Comparison of ENCODE assay signal across 18 cellular contexts in genomic region chr1:71304125-71304524, GRCh38.
DNase-seq lines count a peak whose midpoint lies in the region; ATAC-seq, FAIRE-seq and TF ChIP-seq lines count a peak whose summit lies in the region.
"Had no signal": no experiment of that assay in that cellular context is flagged by ENCODE, and none has a peak within 500 bp of the region (broad histone marks: within the 10 kb centered on the region; RNA-seq: fewer than 3 reads in every experiment).

No MANE protein-coding gene starts in this region.

- TF ChIP-seq EP300 in upper lobe of left lung (IDR thresholded peaks at IDR 0.05) = no peak

- H3K4me3 ChIP-seq in endothelial cell of umbilical vein (replicated peaks in 1 of 3; ENCODE audit: insufficient read depth in 1 of 3, low read depth in 1 of 3, low read length in 3 of 3) (no peak overlapping the region), upper lobe of left lung (no peak overlapping the region), esophagus squamous epithelium (no peak overlapping the region)
- H3K4me3 ChIP-seq: A549, GM23248, SJCRH30 had no signal

- no peaks in the 10 kb centered on the region for H4K20me1 ChIP-seq in endothelial cell of umbilical vein (replicated peaks; ENCODE audit: control insufficient read depth, extremely low read depth, insufficient read depth, low read length)

- intact Hi-C loops in endothelial cell of umbilical vein (cut with micrococcal nuclease) (loop anchor here (5.0 kb wide), 1 partner anchor 63 kb away; no protein-coding TSS in a partner anchor), esophagus squamous epithelium (cut with DNase I) (no loop called here)

- H3K27ac ChIP-seq in endothelial cell of umbilical vein (ENCODE audit: insufficient read depth, low read depth, low read length) = peak overlapping the region; percentile 38
- H3K27ac ChIP-seq in upper lobe of left lung = peak overlapping the region in 3 of 4 donors; percentile 13 to 56 (median 24)
- peak overlapping the region in 1 of 4 donors; percentile 36 for H3K27ac ChIP-seq in esophagus squamous epithelium
- H3K27ac ChIP-seq: A549, GM23248, SJCRH30 had no signal

- dilution Hi-C loops in endothelial cell of umbilical vein (cut with MboI; ENCODE audit: extremely low pct_ligation_motif_present, low sequenced_read_pairs) = no loop called here

- no peaks in the 10 kb centered on the region for H3K36me3 Mint-ChIP-seq in activated CD8-positive, alpha-beta T cell treated with anti-CD3 and anti-CD28 coated beads, Interleukin-2, amount 10 ng/mL, durations not matched to agents 7 days and 5 days (ENCODE audit: low read depth)
- H3K36me3 Mint-ChIP-seq: CD8-positive, alpha-beta T cell had no signal

- H3K9me3 ChIP-seq in endothelial cell of umbilical vein (replicated peaks; ENCODE audit: control insufficient read depth, insufficient read depth, low read length) (no peaks in the 10 kb centered on the region), upper lobe of left lung (no peaks in the 10 kb centered on the region), esophagus squamous epithelium (no peaks in the 10 kb centered on the region)
- H3K9me3 ChIP-seq: A549, SJCRH30 had no signal

- no peak overlapping the region for H2AFZ ChIP-seq in endothelial cell of umbilical vein (ENCODE audit: low read depth, low read length)
- H2AFZ ChIP-seq: GM23248 had no signal

- peak in 1 of 2 donors; percentile 24 for ATAC-seq in upper lobe of left lung (ENCODE audit: low FRiP score in 2 of 2)
- ATAC-seq in activated CD8-positive, alpha-beta T cell treated with anti-CD3 and anti-CD28 coated beads, Interleukin-2, amount 10 ng/mL, durations not matched to agents 7 days and 5 days = no peak
- ATAC-seq: A549; CD8-positive, alpha-beta T cell had no signal

- no peaks in the 10 kb centered on the region for H3K27me3 Mint-ChIP-seq in activated CD8-positive, alpha-beta T cell treated with anti-CD3 and anti-CD28 coated beads, Interleukin-2, amount 10 ng/mL, durations not matched to agents 7 days and 5 days (ENCODE audit: low read depth)

- no peaks in the 10 kb centered on the region for H3K9me1 ChIP-seq in endothelial cell of umbilical vein (replicated peaks; ENCODE audit: control insufficient read depth, extremely low read depth, insufficient read depth, low read length)

- H3K4me1 Mint-ChIP-seq in activated CD8-positive, alpha-beta T cell treated with anti-CD3 and anti-CD28 coated beads, Interleukin-2, amount 10 ng/mL, durations not matched to agents 7 days and 5 days (ENCODE audit: low read depth) = no peaks in the 10 kb centered on the region

- H3K9me3 Mint-ChIP-seq in activated CD8-positive, alpha-beta T cell treated with anti-CD3 and anti-CD28 coated beads, Interleukin-2, amount 10 ng/mL, durations not matched to agents 7 days and 5 days (ENCODE audit: insufficient read depth) = no peaks in the 10 kb centered on the region
- H3K9me3 Mint-ChIP-seq: CD8-positive, alpha-beta T cell had no signal

- POLR2A ChIA-PET in endothelial cell of umbilical vein (lab: Charles Lee) = no interaction called here
- POLR2A ChIA-PET in activated CD8-positive, alpha-beta T cell treated with anti-CD3 and anti-CD28 coated beads, Interleukin-2, amount 10 ng/mL, durations not matched to agents 7 days and 5 days (lab: Charles Lee) = no interaction called here
- POLR2A ChIA-PET in HEK293T (lab: Yijun Ruan, JAX) = no interaction called here

- H3K79me2 ChIP-seq in endothelial cell of umbilical vein (ENCODE audit: control insufficient read depth, insufficient read depth, low read length) = no peaks in the 10 kb centered on the region

- FAIRE-seq in endothelial cell of umbilical vein (lab: Jason Lieb, UNC) = no peak
- FAIRE-seq: A549, D721Med, HTR-8/SVneo had no signal

- BruUV-seq in endothelial cell of umbilical vein (replicated peaks; lab: Mats Ljungman, UMichigan) = no TSS peak

- DNase-seq in SKM-1 (lab: John Stamatoyannopoulos, UW; ENCODE audit: unreplicated experiment) (peak; percentile 11), SKM-1 treated with dmso at 0.1 percent for 144 hours (lab: John Stamatoyannopoulos, UW; ENCODE audit: unreplicated experiment) (no peak), NOMO-1 treated with dmso at 0.1 percent for 144 hours (lab: John Stamatoyannopoulos, UW; ENCODE audit: unreplicated experiment) (peak; percentile 51), endothelial cell of umbilical vein (ENCODE audit: low read depth, low spot score) (no peak), upper lobe of left lung (no peak), esophagus squamous epithelium (lab: John Stamatoyannopoulos, UW) (no peak), HEK293T (ENCODE audit: extremely low spot score) (no peak)
- no peak for DNase-seq in activated CD8-positive, alpha-beta T cell treated with anti-CD3 and anti-CD28 coated beads, Interleukin-2, amount 10 ng/mL, durations not matched to agents 7 days and 5 days
- DNase-seq: CD8-positive, alpha-beta T cell; DND-41; NCI-H1092 treated with DMSO at 0.1 percent for 48 hours; NCI-H1694 treated with DMSO at 0.1 percent for 48 hours; NCI-H345; SJCRH30 had no signal

- WGBS in upper lobe of left lung, 2 donors = 27 to 37% methylated on average over 3 of the region's 3 CpGs
- WGBS in esophagus squamous epithelium, 2 donors = 26 to 41% methylated on average over 3 of the region's 3 CpGs

- TF ChIP-seq CTCF in endothelial cell of umbilical vein (IDR thresholded peaks at IDR 0.05; ENCODE audit: extremely low read depth in 1 of 2, insufficient read depth in 1 of 2, low read depth in 1 of 2, low read length in 2 of 2) (no peak), upper lobe of left lung (IDR thresholded peaks at IDR 0.05) (no peak), esophagus squamous epithelium (IDR thresholded peaks at IDR 0.05) (no peak)

- H3K4me2 ChIP-seq in endothelial cell of umbilical vein (ENCODE audit: insufficient read depth, low read length) = peak overlapping the region; percentile 34
- H3K4me2 ChIP-seq: A549 had no signal

- no peak overlapping the region for H3K27ac Mint-ChIP-seq in activated CD8-positive, alpha-beta T cell treated with anti-CD3 and anti-CD28 coated beads, Interleukin-2, amount 10 ng/mL, durations not matched to agents 7 days and 5 days
- H3K27ac Mint-ChIP-seq: CD8-positive, alpha-beta T cell had no signal

- CTCF ChIA-PET in endothelial cell of umbilical vein (lab: Charles Lee) = no interaction called here
- CTCF ChIA-PET in activated CD8-positive, alpha-beta T cell treated with anti-CD3 and anti-CD28 coated beads, Interleukin-2, amount 10 ng/mL, durations not matched to agents 7 days and 5 days (lab: Charles Lee) = no interaction called here
- CTCF ChIA-PET in HEK293T (lab: Yijun Ruan, JAX) = no interaction called here

- TF ChIP-seq POLR2A in endothelial cell of umbilical vein (IDR thresholded peaks at IDR 0.05; ENCODE audit: low read depth, low read length) = no peak
- no peak for TF ChIP-seq POLR2A in upper lobe of left lung (IDR thresholded peaks at IDR 0.05)
- no peak for TF ChIP-seq POLR2A in esophagus squamous epithelium (IDR thresholded peaks at IDR 0.05)

- H3K36me3 ChIP-seq in endothelial cell of umbilical vein (ENCODE audit: control insufficient read depth in 2 of 2, extremely low read depth in 1 of 2, insufficient read depth in 2 of 2, low read length in 2 of 2) (no peaks in the 10 kb centered on the region), upper lobe of left lung (no peaks in the 10 kb centered on the region), esophagus squamous epithelium (no peaks in the 10 kb centered on the region)
- H3K36me3 ChIP-seq: SJCRH30 had no signal

- H3K4me1 ChIP-seq in endothelial cell of umbilical vein (ENCODE audit: control insufficient read depth, extremely low read depth, insufficient read depth, low read length) (peaks cover 23% of the 10 kb centered on the region), upper lobe of left lung (no peaks in the 10 kb centered on the region), esophagus squamous epithelium (no peaks in the 10 kb centered on the region)
- H3K4me1 ChIP-seq: A549 had no signal

- H3K9ac ChIP-seq in endothelial cell of umbilical vein (replicated peaks; ENCODE audit: extremely low read depth, insufficient read depth, low read length) = no peak overlapping the region
- H3K9ac ChIP-seq: GM23248 had no signal

- no peaks in the 10 kb centered on the region for H3K27me3 ChIP-seq in endothelial cell of umbilical vein (ENCODE audit: control insufficient read depth in 2 of 2, insufficient read depth in 2 of 2, low read length in 2 of 2)
- no peaks in the 10 kb centered on the region for H3K27me3 ChIP-seq in upper lobe of left lung
- H3K27me3 ChIP-seq in esophagus squamous epithelium = no peaks in the 10 kb centered on the region
- H3K27me3 ChIP-seq: SJCRH30 had no signal

- no peak overlapping the region for H3K4me3 Mint-ChIP-seq in activated CD8-positive, alpha-beta T cell treated with anti-CD3 and anti-CD28 coated beads, Interleukin-2, amount 10 ng/mL, durations not matched to agents 7 days and 5 days
- H3K4me3 Mint-ChIP-seq: CD8-positive, alpha-beta T cell had no signal

TF ChIP-seq in endothelial cell of umbilical vein, 7 proteins besides CTCF, POLR2A, EP300 and RAD21 (continues in another document):
- no peak for TF ChIP-seq MAX (IDR thresholded peaks at IDR 0.05; ENCODE audit: insufficient read depth, insufficient read length)
- TF ChIP-seq JUN (IDR thresholded peaks at IDR 0.05; ENCODE audit: borderline replicate concordance, insufficient read depth, insufficient read length, low read depth) = no peak
- no peak for TF ChIP-seq MYC (IDR thresholded peaks at IDR 0.05; ENCODE audit: low read depth, low read length)
- TF ChIP-seq GATA2 (IDR thresholded peaks at IDR 0.05; ENCODE audit: insufficient read depth, insufficient read length, low read depth, low read length) = no peak
- no peak for TF ChIP-seq POLR2AphosphoS5 (IDR thresholded peaks at IDR 0.05; ENCODE audit: insufficient read depth, low read depth, low read length)
- no peak for TF ChIP-seq FOS (IDR thresholded peaks at IDR 0.05; ENCODE audit: borderline replicate concordance, insufficient read depth, low read length)

TF ChIP-seq in HEK293T, 16 proteins besides CTCF, POLR2A, EP300 and RAD21 (continues in another document):
- TF ChIP-seq BHLHE40 (IDR thresholded peaks at IDR 0.05; ENCODE audit: borderline replicate concordance) (no peak), L3MBTL2 (conservative IDR thresholded peaks at IDR 0.05) (no peak), ELF4 (IDR thresholded peaks at IDR 0.05) (no peak), CTBP1 (IDR thresholded peaks at IDR 0.05; ENCODE audit: borderline replicate concordance) (no peak), PKNOX1 (IDR thresholded peaks at IDR 0.05) (no peak), SUZ12 (IDR thresholded peaks at IDR 0.05) (no peak), FOXM1 (IDR thresholded peaks at IDR 0.05; ENCODE audit: borderline replicate concordance) (no peak), NFRKB (IDR thresholded peaks at IDR 0.05) (no peak)

Comparison
In these comparisons a context has a peak if more than half of its experiments do, and no peak if none do; other contexts are left out.
1. DNase-seq: peak in SKM-1 (single experiment) and NOMO-1 treated with dmso at 0.1 percent for 144 hours (single experiment); none in SKM-1 treated with dmso at 0.1 percent for 144 hours (single experiment), endothelial cell of umbilical vein (single experiment), upper lobe of left lung (0 of 2), activated CD8-positive, alpha-beta T cell treated with anti-CD3 and anti-CD28 coated beads, Interleukin-2, amount 10 ng/mL, durations not matched to agents 7 days and 5 days (single experiment), esophagus squamous epithelium (single experiment) and HEK293T (single experiment).